19 cellular contexts compared by ENCODE assay signal in the genomic region with DNA sequence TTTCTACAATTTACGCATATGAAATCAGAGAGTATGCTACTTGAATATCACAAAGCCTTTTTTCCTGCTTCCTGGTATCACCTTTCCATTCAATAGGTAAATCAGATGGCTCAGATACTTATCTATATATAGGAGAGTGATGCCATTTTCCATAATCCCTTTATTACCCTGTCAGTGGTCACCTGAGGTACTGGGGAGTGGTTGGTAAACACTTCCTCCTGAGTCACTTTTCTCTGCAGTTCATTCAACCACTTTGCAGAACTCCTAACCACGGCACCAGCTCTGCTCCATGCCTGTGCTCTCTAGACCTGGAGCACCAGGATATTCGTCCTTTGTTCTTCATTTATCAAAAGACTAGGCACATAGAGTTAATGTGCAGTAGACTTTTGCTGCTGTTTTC.
DNase-seq lines count a peak whose midpoint lies in the region; ATAC-seq and TF ChIP-seq lines count a peak whose summit lies in the region.
"Had no signal": no experiment of that assay in that cellular context is flagged by ENCODE, and none has a peak within 500 bp of the region (broad histone marks: within the 10 kb centered on the region; RNA-seq: fewer than 3 reads in every experiment).

No MANE protein-coding gene starts in this region.

- H3K27me3 ChIP-seq in heart right ventricle = no peaks in the 10 kb centered on the region
- H3K27me3 ChIP-seq: stomach had no signal

- intact Hi-C loops in mucosa of descending colon (cut with DNase I, micrococcal nuclease) (no loop called here), heart right ventricle (cut with DNase I) (no loop called here)

- no peak overlapping the region for H3K4me3 ChIP-seq in mucosa of descending colon
- H3K4me3 ChIP-seq in heart right ventricle = no peak overlapping the region
- H3K4me3 ChIP-seq: prostate gland, skin epidermis, stomach had no signal

- 81% methylated on average over 3 of the region's 3 CpGs for WGBS in heart right ventricle, 2 donors

- DNase-seq in HT1080 (ENCODE audit: low read depth) = peak; percentile 53
- peak; percentile 82 for DNase-seq in NCI-H146 (lab: John Stamatoyannopoulos, UW)
- DNase-seq in SHP77 (lab: John Stamatoyannopoulos, UW) = peak; percentile 32 to 41
- peak in 1 of 3 donors; percentile 49 for DNase-seq in mucosa of descending colon
- no peak for DNase-seq in NCI-H1930 (lab: John Stamatoyannopoulos, UW)
- DNase-seq in heart right ventricle = no peak
- DNase-seq in DMS79 (lab: John Stamatoyannopoulos, UW) = no peak
- DNase-seq in activated naive CD4-positive, alpha-beta T cell treated with anti-CD3 and anti-CD28 coated beads, Interleukin-2, amount 50 U/mL, for 72 hours (ENCODE audit: low spot score in 2 of 2) = no peak
- DNase-seq: activated CD4-positive, alpha-beta T cell treated with anti-CD3 and anti-CD28 coated beads, Interleukin-2, amount 50 U/mL, for 4 hours; central memory CD4-positive, alpha-beta T cell; COR-L47; NCI-H1048; stimulated activated CD4-positive, alpha-beta T cell treated with anti-CD3 and anti-CD28 coated beads, Interleukin-2, amount 100 ng/mL, for 48 hours; stomach; WERI-Rb-1 had no signal

- no peak for TF ChIP-seq CTCF in mucosa of descending colon (IDR thresholded peaks at IDR 0.05)
- no peak for TF ChIP-seq CTCF in heart right ventricle (IDR thresholded peaks at IDR 0.05)

- no peaks in the 10 kb centered on the region for H3K9me3 ChIP-seq in mucosa of descending colon
- H3K9me3 ChIP-seq in heart right ventricle = peaks cover 0 to 21% (median 3%) of the 10 kb centered on the region in 11 donors
- H3K9me3 ChIP-seq: prostate gland had no signal

- no peaks in the 10 kb centered on the region for H3K4me1 ChIP-seq in mucosa of descending colon (ENCODE audit: low read depth)
- no peaks in the 10 kb centered on the region for H3K4me1 ChIP-seq in heart right ventricle
- H3K4me1 ChIP-seq: prostate gland, stomach had no signal

- peaks cover 0 to 6% of the 10 kb centered on the region in 2 donors for H3K36me3 Mint-ChIP-seq in activated naive CD4-positive, alpha-beta T cell treated with anti-CD3 and anti-CD28 coated beads, Interleukin-2, amount 50 U/mL, for 72 hours

- H3K27ac ChIP-seq in heart right ventricle = no peak overlapping the region
- H3K27ac ChIP-seq: prostate gland, skin epidermis, stomach, WERI-Rb-1 had no signal

- peaks cover 10 to 12% of the 10 kb centered on the region in 2 donors for H3K9me3 Mint-ChIP-seq in activated naive CD4-positive, alpha-beta T cell treated with anti-CD3 and anti-CD28 coated beads, Interleukin-2, amount 50 U/mL, for 72 hours
- H3K9me3 Mint-ChIP-seq: T-helper 1 cell treated with Interleukin-12 subunit alpha and Interleukin-12 subunit beta and Interleukin-4 antibody, amounts not matched to agents 30 μg/mL and 1 μg/mL, for 36 hours had no signal

- no peak overlapping the region for H3K27ac Mint-ChIP-seq in activated naive CD4-positive, alpha-beta T cell treated with anti-CD3 and anti-CD28 coated beads, Interleukin-2, amount 50 U/mL, for 72 hours
- H3K27ac Mint-ChIP-seq: nephron; T-helper 1 cell treated with Interleukin-12 subunit alpha and Interleukin-12 subunit beta and Interleukin-4 antibody, amounts not matched to agents 30 μg/mL and 1 μg/mL, for 36 hours had no signal

- ATAC-seq in mucosa of descending colon (peak; percentile 98), heart right ventricle (no peak)
- no peak for ATAC-seq in activated naive CD4-positive, alpha-beta T cell treated with anti-CD3 and anti-CD28 coated beads, Interleukin-2, amount 50 U/mL, for 72 hours

- H3K36me3 ChIP-seq in mucosa of descending colon (ENCODE audit: low read depth) (no peaks in the 10 kb centered on the region), heart right ventricle (no peaks in the 10 kb centered on the region)
- H3K36me3 ChIP-seq: prostate gland, stomach, WERI-Rb-1 had no signal

Comparison
In these comparisons a context has a peak if more than half of its experiments do, and no peak if none do; other contexts are left out.
1. DNase-seq: peak in HT1080 (single experiment), NCI-H146 (single experiment) and SHP77 (2 of 2); none in NCI-H1930 (0 of 2), heart right ventricle (0 of 2), DMS79 (single experiment) and activated naive CD4-positive, alpha-beta T cell treated with anti-CD3 and anti-CD28 coated beads, Interleukin-2, amount 50 U/mL, for 72 hours (0 of 2).